Comparison of ENCODE assay signal across 21 cellular contexts in the genomic region with DNA sequence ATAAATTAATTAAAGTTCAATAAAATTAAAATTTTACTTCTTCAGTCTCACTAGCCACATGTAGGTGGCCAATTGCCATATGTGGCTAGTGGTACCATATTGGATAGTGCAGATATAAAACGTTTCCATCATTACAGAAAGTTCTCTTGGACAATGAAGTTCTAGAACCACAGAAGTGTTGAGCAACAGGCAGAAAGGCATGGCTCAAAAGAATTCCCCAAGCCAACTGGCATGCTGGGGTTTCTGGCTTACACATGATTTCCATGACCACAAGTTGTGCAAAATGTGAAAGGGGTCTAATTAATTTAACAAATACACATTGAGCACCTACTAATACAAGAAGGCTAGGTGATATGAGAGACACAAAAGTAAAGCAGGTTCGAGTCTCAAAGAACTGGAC.
DNase-seq lines count a peak whose midpoint lies in the region; ATAC-seq and TF ChIP-seq lines count a peak whose summit lies in the region.
"Had no signal": no experiment of that assay in that cellular context is flagged by ENCODE, and none has a peak within 500 bp of the region (broad histone marks: within the 10 kb centered on the region; RNA-seq: fewer than 3 reads in every experiment).

No MANE protein-coding gene starts in this region.

- H3K4me1 ChIP-seq in SJCRH30 = peaks cover 13% of the 10 kb centered on the region

- H3K27me3 Mint-ChIP-seq in Calu3 (ENCODE audit: unreplicated experiment) = no peaks in the 10 kb centered on the region

- H3K27ac ChIP-seq in SJCRH30 = no peak overlapping the region

- H3K27ac Mint-ChIP-seq in Calu3 (ENCODE audit: unreplicated experiment) = no peak overlapping the region
- H3K27ac Mint-ChIP-seq: CD8-positive, alpha-beta T cell had no signal

- H3K36me3 Mint-ChIP-seq in Calu3 (ENCODE audit: insufficient read depth, unreplicated experiment) = peaks cover 4% of the 10 kb centered on the region
- H3K36me3 Mint-ChIP-seq: CD8-positive, alpha-beta T cell had no signal

- CTCF ChIA-PET in Calu3 (lab: Charles Lee) = no interaction called here

- no peak overlapping the region for H3K4me3 Mint-ChIP-seq in Calu3 (ENCODE audit: low read depth, unreplicated experiment)
- H3K4me3 Mint-ChIP-seq: CD8-positive, alpha-beta T cell had no signal

- no peaks in the 10 kb centered on the region for H3K9me3 Mint-ChIP-seq in Calu3 (ENCODE audit: low read depth, unreplicated experiment)
- H3K9me3 Mint-ChIP-seq: CD8-positive, alpha-beta T cell had no signal

- no peak for ATAC-seq in HG03097 (IDR thresholded peaks at IDR 0.05; ENCODE audit: low FRiP score, unreplicated experiment)
- ATAC-seq: CD8-positive, alpha-beta T cell; Panc1; SK-N-SH treated with all-trans-retinoic acid at 6 μM for 48 hours had no signal

- no peaks in the 10 kb centered on the region for H3K36me3 ChIP-seq in SJCRH30

- BruUV-seq in Calu3 (replicated peaks; lab: Mats Ljungman, UMichigan) = no TSS peak

- H3K4me3 ChIP-seq in fibroblast of pulmonary artery (replicated peaks; ENCODE audit: low read depth, low read length) = no peak overlapping the region
- no peak overlapping the region for H3K4me3 ChIP-seq in SJCRH30

- H3K4me1 Mint-ChIP-seq in Calu3 (ENCODE audit: low read depth, unreplicated experiment) = peaks cover 26% of the 10 kb centered on the region

- intact Hi-C loops in Calu3 (cut with micrococcal nuclease; ENCODE audit: unreplicated experiment) = no loop called here

- no peak for TF ChIP-seq CTCF in fibroblast of pulmonary artery (IDR thresholded peaks at IDR 0.05; ENCODE audit: low read length, missing control alignments)
- TF ChIP-seq CTCF in Calu3 (IDR thresholded peaks at IDR 0.05; ENCODE audit: unreplicated experiment) = no peak

- H3K27me3 ChIP-seq in SJCRH30 = no peaks in the 10 kb centered on the region

- DNase-seq in MV-4-11 (lab: John Stamatoyannopoulos, UW) (peak; percentile 10), astrocyte of the hippocampus (ENCODE audit: low read depth, low spot score) (peak; percentile 20), fibroblast of pulmonary artery (ENCODE audit: low read depth) (peak; percentile 24), Calu3 (no peak), SJCRH30 (no peak), AML-193 (lab: John Stamatoyannopoulos, UW) (no peak)
- DNase-seq: C1 segment of cervical spinal cord; CD8-positive, alpha-beta T cell; DMS153; Kasumi-1; MM.1S; NCI-H1105; NCI-H146; NCI-H2029; NCI-H2227 treated with DMSO at 0.1 percent for 48 hours; NCI-H510A treated with DMSO at 0.1 percent for 48 hours; NCI-H748 treated with DMSO at 0.1 percent for 48 hours; SIG-M5 had no signal

- no peaks in the 10 kb centered on the region for H3K9me3 ChIP-seq in SJCRH30 (replicated peaks)

Comparison
In these comparisons a context has a peak if more than half of its experiments do, and no peak if none do; other contexts are left out.
1. DNase-seq: peak in MV-4-11 (single experiment), astrocyte of the hippocampus (single experiment) and fibroblast of pulmonary artery (single experiment); none in Calu3 (single experiment), SJCRH30 (0 of 2) and AML-193 (0 of 2).